Comparison of ENCODE assay signal across 11 cellular contexts in genomic region chr12:31599053-31599452, GRCh38. TPM values are rescaled to one million over a fixed set of nuclear protein-coding genes. Genes with fewer than 3 reads are reported as not detected.
DNase-seq lines count a peak whose midpoint lies in the region; ATAC-seq and TF ChIP-seq lines count a peak whose summit lies in the region.
"Had no signal": no experiment of that assay in that cellular context is flagged by ENCODE, and none has a peak within 500 bp of the region (broad histone marks: within the 10 kb centered on the region; RNA-seq: fewer than 3 reads in every experiment).

No MANE protein-coding gene starts in this region.

- no peaks in the 10 kb centered on the region for H3K9me3 Mint-ChIP-seq in osteocyte (ENCODE audit: unreplicated experiment)

- intact Hi-C loops in posterior cingulate gyrus (cut with DNase I) = no loop called here

- H3K4me1 Mint-ChIP-seq in osteocyte (ENCODE audit: unreplicated experiment) = peaks cover 13% of the 10 kb centered on the region

- in situ Hi-C loops in KBM-7 (cut with MboI; ENCODE audit: low pct_unique_long_range_greater_than_20kb, low sequenced_read_pairs) = no loop called here

- peaks cover 3% of the 10 kb centered on the region for H3K27me3 Mint-ChIP-seq in osteocyte (ENCODE audit: unreplicated experiment)

- CTCF ChIA-PET in GM10248 (lab: Yijun Ruan, JAX) = interaction anchor here (0.8 kb wide), 1 partner anchor 13 kb away, joined by 3 read pairs; no protein-coding TSS in a partner anchor

- no peak overlapping the region for H3K4me3 Mint-ChIP-seq in osteocyte (ENCODE audit: unreplicated experiment)

- ATAC-seq in GM19438 (IDR thresholded peaks at IDR 0.05; ENCODE audit: low read depth, unreplicated experiment) (peak; percentile 52), HG02870 (IDR thresholded peaks at IDR 0.05; ENCODE audit: unreplicated experiment) (peak; percentile 56)

- POLR2A ChIA-PET in GM10248 (lab: Yijun Ruan, JAX) = no interaction called here

- DNase-seq in GM10248 (ENCODE audit: extremely low spot score) = peak; percentile 54
- peak; percentile 28 for DNase-seq in KBM-7
- no peak for DNase-seq in NCI-H2107 (lab: John Stamatoyannopoulos, UW)
- no peak for DNase-seq in posterior cingulate gyrus
- DNase-seq in osteocyte (ENCODE audit: extremely low spot score, unreplicated experiment) = no peak
- DNase-seq in UCSD-AML1 (lab: John Stamatoyannopoulos, UW; ENCODE audit: unreplicated experiment) = no peak
- DNase-seq: ACHN, erythroblast, NCI-H2171 had no signal

- H3K36me3 Mint-ChIP-seq in osteocyte (ENCODE audit: unreplicated experiment) = no peaks in the 10 kb centered on the region

- H3K27ac Mint-ChIP-seq in osteocyte (ENCODE audit: unreplicated experiment) = no peak overlapping the region

- TF ChIP-seq CTCF in GM10248 (IDR thresholded peaks at IDR 0.05; ENCODE audit: control extremely low read depth, extremely low read depth, low read depth, missing control alignments) (no peak), osteocyte (IDR thresholded peaks at IDR 0.05) (no peak)

RNA-seq across cellular contexts. Expression of gene DENND5B, which starts 8.1 kb away (rescaled TPM):
- 17.8 and 20.3 TPM in 2 replicates for total RNA-seq in osteocyte

Comparison
In these comparisons a context has a peak if more than half of its experiments do, and no peak if none do; other contexts are left out.
1. DNase-seq: peak in GM10248 (single experiment) and KBM-7 (single experiment); none in NCI-H2107 (single experiment), posterior cingulate gyrus (0 of 10), osteocyte (single experiment) and UCSD-AML1 (single experiment).